ENCODE assay signal across 8 cellular contexts in the genomic region with DNA sequence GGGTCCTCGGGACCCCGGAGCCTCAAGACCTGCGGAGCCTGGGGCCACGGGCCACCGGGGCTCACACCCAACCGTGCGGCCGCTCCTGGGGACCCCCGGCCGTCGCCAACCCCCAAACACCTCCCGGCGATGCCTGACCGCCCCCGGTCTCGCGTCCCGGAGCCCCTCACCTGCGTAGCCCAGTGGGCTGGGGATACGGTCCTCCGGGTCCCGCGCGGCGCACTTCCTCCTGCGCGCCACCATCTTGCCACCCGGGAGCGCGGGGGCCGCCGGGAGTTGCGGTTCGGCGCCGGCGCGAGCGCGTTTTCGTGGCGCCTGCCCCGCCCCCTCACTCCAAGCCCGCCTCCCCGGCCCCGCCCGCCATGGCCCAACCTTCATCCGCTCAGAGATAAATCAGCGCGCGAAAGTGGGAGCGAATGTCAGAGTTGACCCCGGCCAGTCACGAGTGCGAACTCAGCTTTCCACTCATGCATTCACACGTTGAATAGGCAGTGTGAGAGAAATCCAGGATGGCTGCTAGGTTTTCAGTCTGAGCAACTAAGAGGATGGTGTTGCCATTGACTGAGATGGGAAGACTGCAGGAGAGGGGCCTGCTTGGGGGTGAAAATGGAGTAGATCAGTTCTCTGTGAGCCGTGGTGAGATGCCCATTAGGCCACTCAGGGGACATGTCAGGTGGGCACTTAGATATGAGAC. TPM values are rescaled to one million over a fixed set of nuclear protein-coding genes. Genes with fewer than 3 reads are reported as not detected.
DNase-seq lines count a peak whose midpoint lies in the region; ATAC-seq and TF ChIP-seq lines count a peak whose summit lies in the region.

A gene with protein sequence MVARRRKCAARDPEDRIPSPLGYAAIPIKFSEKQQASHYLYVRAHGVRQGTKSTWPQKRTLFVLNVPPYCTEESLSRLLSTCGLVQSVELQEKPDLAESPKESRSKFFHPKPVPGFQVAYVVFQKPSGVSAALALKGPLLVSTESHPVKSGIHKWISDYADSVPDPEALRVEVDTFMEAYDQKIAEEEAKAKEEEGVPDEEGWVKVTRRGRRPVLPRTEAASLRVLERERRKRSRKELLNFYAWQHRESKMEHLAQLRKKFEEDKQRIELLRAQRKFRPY (minus strand): TSS at position 253 of the 694 bp plus-strand sequence. CDS start 10 bp downstream, at position 243.

- 0 to 1% methylated on average over 36 to 57 of the region's 57 CpGs for WGBS in endodermal cell (ENCODE audit: insufficient coverage in 1 of 2, insufficient read length in 1 of 2), 2 experiments

- DNase-seq in AG08395 (ENCODE audit: low spot score), result peak; percentile 81
- peak; percentile 63 for DNase-seq in NOMO-1 treated with DMSO at 0.1 percent for 48 hours (lab: John Stamatoyannopoulos, UW; ENCODE audit: unreplicated experiment)
- DNase-seq in activated CD8-positive, alpha-beta memory T cell treated with anti-CD3 and anti-CD28 coated beads, Interleukin-2, amount 10 ng/mL, durations not matched to agents 7 days and 5 days, result peak; percentile 88
- DNase-seq in endodermal cell, result peak; percentile 91
- DNase-seq in mesenteric fat pad (ENCODE audit: low spot score), result peak; percentile 95
- peak; percentile 78 for DNase-seq in stimulated activated CD8-positive, alpha-beta memory T cell treated with anti-CD3 and anti-CD28 coated beads, Interleukin-12 subunit alpha, Interleukin-12 subunit beta, amount 100 ng/mL, for 4 hours (ENCODE audit: low read depth)

- H3K4me3 Mint-ChIP-seq in activated CD8-positive, alpha-beta memory T cell treated with anti-CD3 and anti-CD28 coated beads, Interleukin-2, amount 10 ng/mL, durations not matched to agents 7 days and 5 days, result peak within 1 kb of the TSS; percentile 99
- peak within 1 kb of the TSS; percentile 96 for H3K4me3 Mint-ChIP-seq in endodermal cell

- no peaks in the 10 kb centered on the region for H3K9me3 Mint-ChIP-seq in activated CD8-positive, alpha-beta memory T cell treated with anti-CD3 and anti-CD28 coated beads, Interleukin-2, amount 10 ng/mL, durations not matched to agents 7 days and 5 days (ENCODE audit: low read depth)
- H3K9me3 Mint-ChIP-seq in endodermal cell, result peaks cover 6% of the 10 kb centered on the region

- peaks cover 14% of the 10 kb centered on the region for H3K36me3 Mint-ChIP-seq in activated CD8-positive, alpha-beta memory T cell treated with anti-CD3 and anti-CD28 coated beads, Interleukin-2, amount 10 ng/mL, durations not matched to agents 7 days and 5 days
- H3K36me3 Mint-ChIP-seq in endodermal cell (ENCODE audit: low read depth), result peaks cover 22% of the 10 kb centered on the region

- H3K36me3 ChIP-seq in endodermal cell (ENCODE audit: control insufficient read depth, insufficient read depth, low read length), result peaks cover 16% of the 10 kb centered on the region

- peak within 1 kb of the TSS; percentile 95 for H3K27ac Mint-ChIP-seq in activated CD8-positive, alpha-beta memory T cell treated with anti-CD3 and anti-CD28 coated beads, Interleukin-2, amount 10 ng/mL, durations not matched to agents 7 days and 5 days
- peak within 1 kb of the TSS; percentile 93 for H3K27ac Mint-ChIP-seq in endodermal cell

- no peaks in the 10 kb centered on the region for H3K4me1 ChIP-seq in endodermal cell (ENCODE audit: control insufficient read depth, insufficient read depth, low read length)

- H3K27me3 ChIP-seq in endodermal cell (ENCODE audit: control insufficient read depth, insufficient read depth, low read length, poor library complexity, severe bottlenecking), result no peaks in the 10 kb centered on the region

- no peak for TF ChIP-seq CTCF in endodermal cell (conservative IDR thresholded peaks at IDR 0.05)

- peaks cover 8% of the 10 kb centered on the region for H3K9me3 ChIP-seq in endodermal cell (ENCODE audit: control insufficient read depth, low read length)

- no peak within 1 kb of the TSS for H3K27ac ChIP-seq in endodermal cell (ENCODE audit: low read depth, low read length)

- CTCF ChIA-PET in activated CD8-positive, alpha-beta memory T cell treated with anti-CD3 and anti-CD28 coated beads, Interleukin-2, amount 10 ng/mL, durations not matched to agents 7 days and 5 days (lab: Charles Lee), result no interaction called here

- peak within 1 kb of the TSS; percentile 67 for H3K9ac ChIP-seq in endodermal cell (ENCODE audit: extremely low read depth, low read length, poor library complexity, severe bottlenecking)

- peaks cover 19% of the 10 kb centered on the region for H3K4me1 Mint-ChIP-seq in activated CD8-positive, alpha-beta memory T cell treated with anti-CD3 and anti-CD28 coated beads, Interleukin-2, amount 10 ng/mL, durations not matched to agents 7 days and 5 days
- H3K4me1 Mint-ChIP-seq in endodermal cell, result peaks cover 9% of the 10 kb centered on the region

- peak within 1 kb of the TSS; percentile 79 for H3K4me3 ChIP-seq in endodermal cell (ENCODE audit: low read length)

- ATAC-seq in GM18858 (IDR thresholded peaks at IDR 0.05; ENCODE audit: unreplicated experiment) (peak; percentile 50), HG03139 (IDR thresholded peaks at IDR 0.05; ENCODE audit: unreplicated experiment) (peak; percentile 79)
- ATAC-seq in activated CD8-positive, alpha-beta memory T cell treated with anti-CD3 and anti-CD28 coated beads, Interleukin-2, amount 10 ng/mL, durations not matched to agents 7 days and 5 days, result peak; percentile 93

- no peaks in the 10 kb centered on the region for H3K27me3 Mint-ChIP-seq in activated CD8-positive, alpha-beta memory T cell treated with anti-CD3 and anti-CD28 coated beads, Interleukin-2, amount 10 ng/mL, durations not matched to agents 7 days and 5 days
- H3K27me3 Mint-ChIP-seq in endodermal cell (ENCODE audit: insufficient read depth), result peaks cover 6% of the 10 kb centered on the region

RNA-seq across cellular contexts. Expression of the gene that starts here (rescaled TPM):
- total RNA-seq in activated CD8-positive, alpha-beta memory T cell treated with anti-CD3 and anti-CD28 coated beads, Interleukin-2, amount 10 ng/mL, durations not matched to agents 7 days and 5 days, result 100 to 1,000 TPM in 1 of 2 experiments, 10 to 100 TPM in 1; 88.2 to 102 TPM
- total RNA-seq in endodermal cell (10 to 100 TPM; 63.8 to 98.0 TPM), mesenteric fat pad (44.8 TPM)
- polyA plus RNA-seq in endodermal cell (2013, experiment 1 of 2), result 36.8 TPM
- 29.6 TPM for polyA plus RNA-seq in endodermal cell (2013, experiment 2 of 2)
